Comparison of ENCODE assay signal across 14 cellular contexts in genomic region chr2:46781468-46782189, GRCh38.
DNase-seq lines count a peak whose midpoint lies in the region; ATAC-seq, FAIRE-seq and TF ChIP-seq lines count a peak whose summit lies in the region.
"Had no signal": no experiment of that assay in that cellular context is flagged by ENCODE, and none has a peak within 500 bp of the region (broad histone marks: within the 10 kb centered on the region; RNA-seq: fewer than 3 reads in every experiment).

No MANE protein-coding gene starts in this region.

- H3K27ac ChIP-seq in endothelial cell of umbilical vein (ENCODE audit: insufficient read depth, low read depth, low read length) (no peak overlapping the region), hepatocyte (peak overlapping the region; percentile 8), transverse colon (peak overlapping the region; percentile 51 to 81 (median 68)), GM23338 (ENCODE audit: low read depth) (no peak overlapping the region)

- TF ChIP-seq POLR2A in endothelial cell of umbilical vein (IDR thresholded peaks at IDR 0.05; ENCODE audit: low read depth, low read length) (no peak), transverse colon (IDR thresholded peaks at IDR 0.05) (no peak)

- DNase-seq in endothelial cell of umbilical vein (ENCODE audit: low read depth, low spot score) (peak; percentile 46), hepatocyte (ENCODE audit: low spot score) (no peak), pons (ENCODE audit: low spot score) (peak; percentile 6), transverse colon (no peak), GM23338 (ENCODE audit: low spot score) (no peak)
- DNase-seq: activated CD8-positive, alpha-beta memory T cell treated with anti-CD3 and anti-CD28 coated beads, Interleukin-2, amount 50 U/mL, for 48 hours; CD8-positive, alpha-beta memory T cell; cortex of kidney; HCEC 1CT; NCI-H226; T-helper 9 cell had no signal

- H3K36me3 Mint-ChIP-seq in GM23338 (ENCODE audit: low read depth) = no peaks in the 10 kb centered on the region

- H3K4me1 ChIP-seq in endothelial cell of umbilical vein (ENCODE audit: control insufficient read depth, extremely low read depth, insufficient read depth, low read length) = no peaks in the 10 kb centered on the region
- peaks cover 9% of the 10 kb centered on the region for H3K4me1 ChIP-seq in hepatocyte (ENCODE audit: insufficient read depth)
- peaks cover 7 to 17% (median 9%) of the 10 kb centered on the region in 4 donors for H3K4me1 ChIP-seq in transverse colon
- H3K4me1 ChIP-seq in GM23338 (ENCODE audit: insufficient read depth) = no peaks in the 10 kb centered on the region; the same call in 1 of the 2 replicates

- no peak for TF ChIP-seq EP300 in transverse colon (IDR thresholded peaks at IDR 0.05; ENCODE audit: low read depth)

- H3K9me3 ChIP-seq in endothelial cell of umbilical vein (replicated peaks; ENCODE audit: control insufficient read depth, insufficient read depth, low read length) (no peaks in the 10 kb centered on the region), hepatocyte (ENCODE audit: low read depth) (no peaks in the 10 kb centered on the region), transverse colon (no peaks in the 10 kb centered on the region)

- in situ Hi-C loops in transverse colon (cut with MboI; ENCODE audit: low pct_ligation_motif_present in 1 of 4, low pct_unique_long_range_greater_than_20kb in 1 of 4, low sequenced_read_pairs in 3 of 4) = no loop called here

- TF ChIP-seq CTCF in endothelial cell of umbilical vein (IDR thresholded peaks at IDR 0.05; ENCODE audit: extremely low read depth in 1 of 2, insufficient read depth in 1 of 2, low read depth in 1 of 2, low read length in 2 of 2) = no peak
- no peak for TF ChIP-seq CTCF in hepatocyte (IDR thresholded peaks at IDR 0.05; ENCODE audit: poor library complexity)
- no peak for TF ChIP-seq CTCF in transverse colon (IDR thresholded peaks at IDR 0.05)
- no peak for TF ChIP-seq CTCF in GM23338 (conservative IDR thresholded peaks at IDR 0.05; ENCODE audit: low read depth in 2 of 2)

- H3K9me3 Mint-ChIP-seq in GM23338 = peaks cover 5% of the 10 kb centered on the region; the same call in 2 of the 3 replicates

- dilution Hi-C loops in endothelial cell of umbilical vein (cut with MboI; ENCODE audit: extremely low pct_ligation_motif_present, low sequenced_read_pairs) = no loop called here

- H3K4me3 Mint-ChIP-seq in GM23338 = no peak overlapping the region
- H3K4me3 Mint-ChIP-seq: brain; CD8-positive, alpha-beta memory T cell had no signal

- no peaks in the 10 kb centered on the region for H3F3A ChIP-seq in GM23338 (replicated peaks; ENCODE audit: low read depth)

- no peaks in the 10 kb centered on the region for H3K9me1 ChIP-seq in endothelial cell of umbilical vein (replicated peaks; ENCODE audit: control insufficient read depth, extremely low read depth, insufficient read depth, low read length)

- H3K9ac ChIP-seq in endothelial cell of umbilical vein (replicated peaks; ENCODE audit: extremely low read depth, insufficient read depth, low read length) = no peak overlapping the region

- ATAC-seq in HG03521 (IDR thresholded peaks at IDR 0.05; ENCODE audit: unreplicated experiment) (no peak), GM23338 (no peak), HG03354 (IDR thresholded peaks at IDR 0.05; ENCODE audit: poor library complexity, severe bottlenecking, unreplicated experiment) (no peak)

- no peak overlapping the region for H3K27ac Mint-ChIP-seq in GM23338
- H3K27ac Mint-ChIP-seq: CD8-positive, alpha-beta memory T cell had no signal

- no peak for FAIRE-seq in endothelial cell of umbilical vein (lab: Jason Lieb, UNC)

- 96% methylated on average over 8 of the region's 8 CpGs for WGBS in hepatocyte (ENCODE audit: low lambda C conversion rate, missing lambda C conversion rate)
- 88 to 100% methylated on average over 1 to 8 of the region's 8 CpGs for WGBS in transverse colon (ENCODE audit: low coverage in 1 of 2), 2 donors

- H2AFZ ChIP-seq in endothelial cell of umbilical vein (ENCODE audit: low read depth, low read length) = no peak overlapping the region
- H2AFZ ChIP-seq in hepatocyte = no peak overlapping the region
- no peak overlapping the region for H2AFZ ChIP-seq in GM23338

- peaks cover 7% of the 10 kb centered on the region for H3K4me1 Mint-ChIP-seq in GM23338

- intact Hi-C loops in endothelial cell of umbilical vein (cut with micrococcal nuclease) = no loop called here
- intact Hi-C loops in transverse colon (cut with DNase I; ENCODE audit: low total_unique reads) = no loop called here

- no TSS peak for BruUV-seq in endothelial cell of umbilical vein (replicated peaks; lab: Mats Ljungman, UMichigan)

- POLR2A ChIA-PET in endothelial cell of umbilical vein (lab: Charles Lee) = no interaction called here

- H3K27me3 ChIP-seq in endothelial cell of umbilical vein (ENCODE audit: control insufficient read depth in 2 of 2, insufficient read depth in 2 of 2, low read length in 2 of 2) (no peaks in the 10 kb centered on the region), hepatocyte (no peaks in the 10 kb centered on the region), transverse colon (no peaks in the 10 kb centered on the region), GM23338 (ENCODE audit: insufficient read depth) (no peaks in the 10 kb centered on the region)

- no peak overlapping the region for H3K4me3 ChIP-seq in endothelial cell of umbilical vein (replicated peaks in 1 of 3; ENCODE audit: insufficient read depth in 1 of 3, low read depth in 1 of 3, low read length in 3 of 3)
- H3K4me3 ChIP-seq in hepatocyte = no peak overlapping the region
- H3K4me3 ChIP-seq in transverse colon = no peak overlapping the region
- no peak overlapping the region for H3K4me3 ChIP-seq in GM23338

- no peaks in the 10 kb centered on the region for H4K20me1 ChIP-seq in endothelial cell of umbilical vein (replicated peaks; ENCODE audit: control insufficient read depth, extremely low read depth, insufficient read depth, low read length)
- no peaks in the 10 kb centered on the region for H4K20me1 ChIP-seq in hepatocyte (ENCODE audit: insufficient read depth, poor library complexity, severe bottlenecking)
- H4K20me1 ChIP-seq in GM23338 (replicated peaks; ENCODE audit: insufficient read depth) = no peaks in the 10 kb centered on the region

- H3K79me2 ChIP-seq in endothelial cell of umbilical vein (ENCODE audit: control insufficient read depth, insufficient read depth, low read length) (no peaks in the 10 kb centered on the region), hepatocyte (no peaks in the 10 kb centered on the region), GM23338 (replicated peaks; ENCODE audit: insufficient read depth) (no peaks in the 10 kb centered on the region)

- H3K27me3 Mint-ChIP-seq in GM23338 (ENCODE audit: insufficient read depth, low read depth, poor library complexity) = no peaks in the 10 kb centered on the region

- H3K4me2 ChIP-seq in endothelial cell of umbilical vein (ENCODE audit: insufficient read depth, low read length) (no peak overlapping the region), hepatocyte (no peak overlapping the region), GM23338 (no peak overlapping the region)

- H3K36me3 ChIP-seq in endothelial cell of umbilical vein (ENCODE audit: control insufficient read depth in 2 of 2, extremely low read depth in 1 of 2, insufficient read depth in 2 of 2, low read length in 2 of 2) (no peaks in the 10 kb centered on the region), hepatocyte (replicated peaks; ENCODE audit: insufficient read depth, low read depth) (no peaks in the 10 kb centered on the region), transverse colon (no peaks in the 10 kb centered on the region), GM23338 (ENCODE audit: insufficient read depth) (no peaks in the 10 kb centered on the region)

- no peaks in the 10 kb centered on the region for H3K9me2 ChIP-seq in hepatocyte (replicated peaks; ENCODE audit: insufficient read depth)
- no peaks in the 10 kb centered on the region for H3K9me2 ChIP-seq in GM23338 (ENCODE audit: insufficient read depth)

- CTCF ChIA-PET in endothelial cell of umbilical vein (lab: Charles Lee) = interaction anchor here (1.0 to 4.3 kb wide), 8 partner anchors 10 to 155 kb away, joined by 3 to 14 read pairs (median 4); no protein-coding TSS in a partner anchor

TF ChIP-seq in endothelial cell of umbilical vein, 7 proteins besides CTCF, POLR2A, EP300 and RAD21:
- TF ChIP-seq FOS (IDR thresholded peaks at IDR 0.05; ENCODE audit: borderline replicate concordance, insufficient read depth, low read length) (no peak), GATA2 (IDR thresholded peaks at IDR 0.05; ENCODE audit: insufficient read depth, insufficient read length, low read depth, low read length) (no peak), JUN (IDR thresholded peaks at IDR 0.05; ENCODE audit: borderline replicate concordance, insufficient read depth, insufficient read length, low read depth) (no peak), EZH2 (IDR thresholded peaks at IDR 0.05; ENCODE audit: borderline replicate concordance, low read depth, low read length, severe bottlenecking) (no peak), MAX (IDR thresholded peaks at IDR 0.05; ENCODE audit: insufficient read depth, insufficient read length) (no peak), MYC (IDR thresholded peaks at IDR 0.05; ENCODE audit: low read depth, low read length) (no peak), POLR2AphosphoS5 (IDR thresholded peaks at IDR 0.05; ENCODE audit: insufficient read depth, low read depth, low read length) (no peak)

TF ChIP-seq in GM23338, 12 proteins besides CTCF, POLR2A, EP300 and RAD21 (continues in another document):
- TF ChIP-seq POLR2AphosphoS5 (IDR thresholded peaks at IDR 0.05; ENCODE audit: low read depth) = no peak

Comparison
In these comparisons a context has a peak if more than half of its experiments do, and no peak if none do; other contexts are left out.
1. DNase-seq: peak in endothelial cell of umbilical vein (single experiment) and pons (single experiment); none in hepatocyte (single experiment), transverse colon (single experiment) and GM23338 (single experiment).
2. H3K27ac ChIP-seq: peak in hepatocyte (single experiment) and transverse colon (4 of 4); none in endothelial cell of umbilical vein (single experiment) and GM23338 (single experiment).